ENCODE assay signal across 19 cellular contexts in genomic region chr11:66123902-66124301, GRCh38. TPM values are rescaled to one million over a fixed set of nuclear protein-coding genes. Genes with fewer than 3 reads are reported as not detected.
A peak's percentile ranks its signal among the peaks of the same experiment; 100 is the strongest.
DNase-seq lines count a peak whose midpoint lies in the region; ATAC-seq and TF ChIP-seq lines count a peak whose summit lies in the region.
"Had no signal": no experiment of that assay in that cellular context is flagged by ENCODE, and none has a peak within 500 bp of the region (broad histone marks: within the 10 kb centered on the region; RNA-seq: fewer than 3 reads in every experiment).

No MANE protein-coding gene starts in this region.

- H3K4me1 Mint-ChIP-seq in activated naive CD4-positive, alpha-beta T cell treated with anti-CD3 and anti-CD28 coated beads, Interleukin-2, amount 50 U/mL, for 24 hours, result peaks cover 88% of the 10 kb centered on the region
- peaks cover 75% of the 10 kb centered on the region for H3K4me1 Mint-ChIP-seq in activated naive CD4-positive, alpha-beta T cell treated with anti-CD3 and anti-CD28 coated beads for 36 hours (ENCODE audit: low read depth)

- ATAC-seq in HG03280 (IDR thresholded peaks at IDR 0.05; ENCODE audit: unreplicated experiment), result no peak
- ATAC-seq: GM12878 had no signal

- H3K36me3 ChIP-seq in colonic mucosa (no peaks in the 10 kb centered on the region), smooth muscle cell (ENCODE audit: low read depth) (no peaks in the 10 kb centered on the region), A673 (ENCODE audit: insufficient read depth, low read length, poor library complexity, severe bottlenecking) (no peaks in the 10 kb centered on the region)
- H3K36me3 ChIP-seq: HAP-1, neural progenitor cell had no signal

- H3K27me3 Mint-ChIP-seq in activated naive CD4-positive, alpha-beta T cell treated with anti-CD3 and anti-CD28 coated beads, Interleukin-2, amount 50 U/mL, for 24 hours, result no peaks in the 10 kb centered on the region
- no peaks in the 10 kb centered on the region for H3K27me3 Mint-ChIP-seq in activated naive CD4-positive, alpha-beta T cell treated with anti-CD3 and anti-CD28 coated beads for 36 hours (ENCODE audit: low read depth)
- H3K27me3 Mint-ChIP-seq: IgD-negative memory B cell had no signal

- 33% methylated on average over 6 of the region's 6 CpGs for WGBS in smooth muscle cell (ENCODE audit: low lambda C conversion rate)

- no peak for DNase-seq in activated naive CD4-positive, alpha-beta T cell treated with anti-CD3 and anti-CD28 coated beads for 36 hours
- peak; percentile 85 for DNase-seq in LNCaP clone FGC (ENCODE audit: low read depth)
- DNase-seq in colonic mucosa, result peak; percentile 34
- DNase-seq in smooth muscle cell (lab: John Stamatoyannopoulos, UW; ENCODE audit: unreplicated experiment), result no peak
- DNase-seq in A673 (ENCODE audit: low spot score), result no peak
- DNase-seq in DMS 273 (lab: John Stamatoyannopoulos, UW; ENCODE audit: unreplicated experiment), result no peak
- DNase-seq: activated CD8-positive, alpha-beta memory T cell treated with anti-CD3 and anti-CD28 coated beads for 24 hours; activated naive CD4-positive, alpha-beta T cell; caudate nucleus; endodermal cell; NCI-H1105; NCI-H2227 treated with DMSO at 0.1 percent for 48 hours; stimulated activated CD4-positive, alpha-beta T cell treated with anti-CD3 and anti-CD28 coated beads, Interleukin-4, amount 100 ng/mL, for 4 hours had no signal

- H3K27me3 ChIP-seq in colonic mucosa, result no peaks in the 10 kb centered on the region
- H3K27me3 ChIP-seq in smooth muscle cell (ENCODE audit: low read depth), result no peaks in the 10 kb centered on the region
- H3K27me3 ChIP-seq in A673 (replicated peaks; ENCODE audit: insufficient read depth, low read depth, low read length, poor library complexity), result no peaks in the 10 kb centered on the region
- H3K27me3 ChIP-seq: neural progenitor cell had no signal

- H3K9me3 Mint-ChIP-seq in activated naive CD4-positive, alpha-beta T cell treated with anti-CD3 and anti-CD28 coated beads, Interleukin-2, amount 50 U/mL, for 24 hours, result no peaks in the 10 kb centered on the region
- H3K9me3 Mint-ChIP-seq in activated naive CD4-positive, alpha-beta T cell treated with anti-CD3 and anti-CD28 coated beads for 36 hours, result no peaks in the 10 kb centered on the region
- H3K9me3 Mint-ChIP-seq: endodermal cell, IgD-negative memory B cell, neural progenitor cell had no signal

- POLR2A ChIA-PET in A673 (lab: Charles Lee; ENCODE audit: low non-redundant PET), result no interaction called here

- no peak overlapping the region for H3K27ac ChIP-seq in colonic mucosa
- peak overlapping the region; percentile 94 for H3K27ac ChIP-seq in smooth muscle cell (ENCODE audit: low read depth)
- no peak overlapping the region for H3K27ac ChIP-seq in A673 (ENCODE audit: low read depth, low read length, poor library complexity, severe bottlenecking)
- H3K27ac ChIP-seq: neural progenitor cell had no signal

- H3K36me3 Mint-ChIP-seq in activated naive CD4-positive, alpha-beta T cell treated with anti-CD3 and anti-CD28 coated beads, Interleukin-2, amount 50 U/mL, for 24 hours, result peaks cover 4% of the 10 kb centered on the region
- peaks cover 2% of the 10 kb centered on the region for H3K36me3 Mint-ChIP-seq in activated naive CD4-positive, alpha-beta T cell treated with anti-CD3 and anti-CD28 coated beads for 36 hours (ENCODE audit: low read depth)
- H3K36me3 Mint-ChIP-seq: IgD-negative memory B cell, neural progenitor cell had no signal

- peak overlapping the region; percentile 85 for H3K27ac Mint-ChIP-seq in activated naive CD4-positive, alpha-beta T cell treated with anti-CD3 and anti-CD28 coated beads, Interleukin-2, amount 50 U/mL, for 24 hours
- H3K27ac Mint-ChIP-seq in activated naive CD4-positive, alpha-beta T cell treated with anti-CD3 and anti-CD28 coated beads for 36 hours, result no peak overlapping the region
- H3K27ac Mint-ChIP-seq: endodermal cell, neural progenitor cell had no signal

- no peaks in the 10 kb centered on the region for H4K20me1 ChIP-seq in smooth muscle cell (ENCODE audit: low read depth)

- H2AFZ ChIP-seq in smooth muscle cell (ENCODE audit: low read depth), result no peak overlapping the region
- H2AFZ ChIP-seq: neural progenitor cell had no signal

- H3K79me2 ChIP-seq in smooth muscle cell (ENCODE audit: low read depth), result peaks cover 59% of the 10 kb centered on the region

- peaks cover 43% of the 10 kb centered on the region for H3F3A ChIP-seq in smooth muscle cell (ENCODE audit: low read depth)

- no peak for TF ChIP-seq CTCF in LNCaP clone FGC (IDR thresholded peaks at IDR 0.05; ENCODE audit: control insufficient read depth, extremely low read depth, insufficient read depth)
- TF ChIP-seq CTCF in colonic mucosa (IDR thresholded peaks at IDR 0.05), result no peak
- TF ChIP-seq CTCF in smooth muscle cell (IDR thresholded peaks at IDR 0.05; ENCODE audit: borderline replicate concordance, insufficient read depth, poor library complexity, severe bottlenecking), result no peak
- no peak for TF ChIP-seq CTCF in A673 (conservative IDR thresholded peaks at IDR 0.05; ENCODE audit: low read depth, low read length)

- H3K4me3 Mint-ChIP-seq in activated naive CD4-positive, alpha-beta T cell treated with anti-CD3 and anti-CD28 coated beads, Interleukin-2, amount 50 U/mL, for 24 hours, result no peak overlapping the region
- H3K4me3 Mint-ChIP-seq in activated naive CD4-positive, alpha-beta T cell treated with anti-CD3 and anti-CD28 coated beads for 36 hours, result no peak overlapping the region
- H3K4me3 Mint-ChIP-seq: endodermal cell, IgD-negative memory B cell, neural progenitor cell had no signal

- H3K4me3 ChIP-seq in LNCaP clone FGC (ENCODE audit: low read depth, low read length), result no peak overlapping the region
- no peak overlapping the region for H3K4me3 ChIP-seq in colonic mucosa
- no peak overlapping the region for H3K4me3 ChIP-seq in smooth muscle cell
- no peak overlapping the region for H3K4me3 ChIP-seq in A673 (ENCODE audit: low read depth, low read length, poor library complexity, severe bottlenecking)
- H3K4me3 ChIP-seq: GM12878, HAP-1, neural progenitor cell had no signal

- H3K4me1 ChIP-seq in colonic mucosa, result peaks cover 3% of the 10 kb centered on the region
- H3K4me1 ChIP-seq in smooth muscle cell (ENCODE audit: low read depth), result peaks cover 61% of the 10 kb centered on the region
- H3K4me1 ChIP-seq in A673 (ENCODE audit: insufficient read depth, low read length, poor library complexity, severe bottlenecking), result peaks cover 47% of the 10 kb centered on the region

- H3K9ac ChIP-seq in colonic mucosa (ENCODE audit: low read depth in 2 of 2, low read length in 2 of 2) (no peak overlapping the region), smooth muscle cell (ENCODE audit: low read depth) (peak overlapping the region; percentile 39)
- H3K9ac ChIP-seq: neural progenitor cell had no signal

- H3K9me3 ChIP-seq in colonic mucosa (no peaks in the 10 kb centered on the region), smooth muscle cell (replicated peaks; ENCODE audit: low read depth) (no peaks in the 10 kb centered on the region), A673 (ENCODE audit: low read depth, low read length, poor library complexity, severe bottlenecking) (no peaks in the 10 kb centered on the region)
- H3K9me3 ChIP-seq: HAP-1 had no signal

- H3K4me2 ChIP-seq in smooth muscle cell, result peak overlapping the region; percentile 68
- H3K4me2 ChIP-seq: neural progenitor cell had no signal

- BruUV-seq in A673 (replicated peaks; lab: Mats Ljungman, UMichigan), result no TSS peak

- intact Hi-C loops in activated naive CD4-positive, alpha-beta T cell treated with anti-CD3 and anti-CD28 coated beads for 36 hours (cut with micrococcal nuclease), result no loop called here
- intact Hi-C loops in colonic mucosa (cut with DNase I) (no loop called here), A673 (cut with micrococcal nuclease; ENCODE audit: unreplicated experiment) (no loop called here)

- CTCF ChIA-PET in activated naive CD4-positive, alpha-beta T cell treated with anti-CD3 and anti-CD28 coated beads for 36 hours (lab: Charles Lee), result interaction anchor here (1.0 to 1.1 kb wide), 2 partner anchors 13 to 16 kb away, joined by 3 to 4 read pairs; no protein-coding TSS in a partner anchor
- CTCF ChIA-PET in A673 (lab: Charles Lee), result no interaction called here

RNA-seq across cellular contexts. Expression of gene PACS1, which starts 53.8 kb away (rescaled TPM):
- total RNA-seq in activated naive CD4-positive, alpha-beta T cell treated with anti-CD3 and anti-CD28 coated beads for 36 hours, result 10 to 100 TPM; 77.8 to 80.7 TPM
- 10 to 100 TPM; 10.1 to 20.9 TPM for total RNA-seq in colonic mucosa
- 48.0 and 87.6 TPM in 2 replicates for total RNA-seq in smooth muscle cell
- 139 and 140 TPM in 2 replicates for polyA plus RNA-seq in smooth muscle cell
- 75.7 and 79.1 TPM in 2 replicates for total RNA-seq in A673 (2021)

Comparison
In these comparisons a context has a peak if more than half of its experiments do, and no peak if none do; other contexts are left out.
1. DNase-seq: peak in LNCaP clone FGC (single experiment) and colonic mucosa (single experiment); none in activated naive CD4-positive, alpha-beta T cell treated with anti-CD3 and anti-CD28 coated beads for 36 hours (single experiment), smooth muscle cell (single experiment), A673 (single experiment) and DMS 273 (single experiment).